9 cellular contexts compared by ENCODE assay signal in the genomic region with DNA sequence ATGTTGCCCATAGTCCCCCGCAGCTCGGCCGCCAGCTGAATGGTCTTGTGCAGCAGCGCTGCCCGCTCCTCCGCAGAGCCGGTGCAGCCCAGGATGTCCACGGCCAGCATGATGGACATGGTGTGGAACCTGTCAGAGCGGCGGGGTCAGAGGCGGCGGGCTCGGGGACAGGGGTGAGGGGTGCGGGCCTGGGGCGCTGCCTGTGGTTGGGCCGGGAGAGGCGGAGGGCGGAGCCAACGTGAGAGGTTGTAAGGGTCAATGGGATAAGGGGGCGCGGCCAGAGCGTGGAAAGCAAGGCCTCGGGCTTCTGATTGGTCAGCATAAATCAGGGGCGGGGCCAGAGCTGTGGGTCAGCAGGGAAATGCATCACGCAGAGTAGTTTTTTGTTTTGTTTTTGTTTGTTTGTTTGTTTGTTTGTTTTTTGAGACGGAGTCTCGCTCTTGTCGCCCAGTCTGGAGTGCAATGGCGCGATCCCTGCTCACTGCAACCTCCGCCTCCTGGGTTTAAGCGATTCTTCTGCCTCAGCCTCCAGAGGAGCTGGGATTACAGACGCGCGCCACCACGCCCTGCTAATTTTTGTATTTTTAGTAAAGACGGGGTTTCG. TPM values are rescaled to one million over a fixed set of nuclear protein-coding genes. Genes with fewer than 3 reads are reported as not detected.
DNase-seq lines count a peak whose midpoint lies in the region; ATAC-seq and FAIRE-seq lines count a peak whose summit lies in the region.
"Had no signal": no experiment of that assay in that cellular context is flagged by ENCODE, and none has a peak within 500 bp of the region (broad histone marks: within the 10 kb centered on the region; RNA-seq: fewer than 3 reads in every experiment).

No MANE protein-coding gene starts in this region.

- no peak for ATAC-seq in GM18520 (IDR thresholded peaks at IDR 0.05; ENCODE audit: unreplicated experiment)

- DNase-seq in AG08395 (ENCODE audit: low spot score) = peak; percentile 55
- peak; percentile 76 for DNase-seq in NCI-H82 (lab: John Stamatoyannopoulos, UW)
- peak; percentile 78 to 82 for DNase-seq in frontal cortex (ENCODE audit: low spot score in 2 of 2)
- DNase-seq in mucosa of gallbladder (ENCODE audit: low spot score) = peak; percentile 72
- DNase-seq in NCI-H1694 (lab: John Stamatoyannopoulos, UW) = no peak
- DNase-seq in KG1 (lab: John Stamatoyannopoulos, UW) = no peak
- no peak for DNase-seq in NCI-H226
- DNase-seq: CD4-positive, CD25-positive, alpha-beta regulatory T cell had no signal

- no peak for FAIRE-seq in frontal cortex (lab: Jason Lieb, UNC)

RNA-seq across cellular contexts. Expression of gene TOR2A, which starts 6.8 kb away (rescaled TPM):
- total RNA-seq in frontal cortex (7.3 TPM), mucosa of gallbladder (21.7 TPM)

RNA-seq across cellular contexts. Expression of gene TTC16, which starts 26.1 kb away (rescaled TPM):
- total RNA-seq in frontal cortex (not detected), mucosa of gallbladder (0.26 TPM)

RNA-seq across cellular contexts. Expression of gene PTRH1, which starts 26.5 kb away (rescaled TPM):
- total RNA-seq in frontal cortex (6.9 TPM), mucosa of gallbladder (19.5 TPM)

RNA-seq across cellular contexts. Expression of gene CFAP157, which starts 35.1 kb away (rescaled TPM):
- not detected for total RNA-seq in frontal cortex
- 1.4 TPM for total RNA-seq in mucosa of gallbladder
- total RNA-seq: CD4-positive, CD25-positive, alpha-beta regulatory T cell had no signal

RNA-seq across cellular contexts. Expression of gene SH2D3C, which starts 36.5 kb away (rescaled TPM):
- total RNA-seq in frontal cortex (6.1 TPM), mucosa of gallbladder (9.1 TPM)

Comparison
In these comparisons a context has a peak if more than half of its experiments do, and no peak if none do; other contexts are left out.
1. DNase-seq: peak in AG08395 (single experiment), NCI-H82 (single experiment), frontal cortex (2 of 2) and mucosa of gallbladder (single experiment); none in NCI-H1694 (single experiment), KG1 (single experiment) and NCI-H226 (single experiment).